ENCODE assay signal across 8 cellular contexts in the genomic region with DNA sequence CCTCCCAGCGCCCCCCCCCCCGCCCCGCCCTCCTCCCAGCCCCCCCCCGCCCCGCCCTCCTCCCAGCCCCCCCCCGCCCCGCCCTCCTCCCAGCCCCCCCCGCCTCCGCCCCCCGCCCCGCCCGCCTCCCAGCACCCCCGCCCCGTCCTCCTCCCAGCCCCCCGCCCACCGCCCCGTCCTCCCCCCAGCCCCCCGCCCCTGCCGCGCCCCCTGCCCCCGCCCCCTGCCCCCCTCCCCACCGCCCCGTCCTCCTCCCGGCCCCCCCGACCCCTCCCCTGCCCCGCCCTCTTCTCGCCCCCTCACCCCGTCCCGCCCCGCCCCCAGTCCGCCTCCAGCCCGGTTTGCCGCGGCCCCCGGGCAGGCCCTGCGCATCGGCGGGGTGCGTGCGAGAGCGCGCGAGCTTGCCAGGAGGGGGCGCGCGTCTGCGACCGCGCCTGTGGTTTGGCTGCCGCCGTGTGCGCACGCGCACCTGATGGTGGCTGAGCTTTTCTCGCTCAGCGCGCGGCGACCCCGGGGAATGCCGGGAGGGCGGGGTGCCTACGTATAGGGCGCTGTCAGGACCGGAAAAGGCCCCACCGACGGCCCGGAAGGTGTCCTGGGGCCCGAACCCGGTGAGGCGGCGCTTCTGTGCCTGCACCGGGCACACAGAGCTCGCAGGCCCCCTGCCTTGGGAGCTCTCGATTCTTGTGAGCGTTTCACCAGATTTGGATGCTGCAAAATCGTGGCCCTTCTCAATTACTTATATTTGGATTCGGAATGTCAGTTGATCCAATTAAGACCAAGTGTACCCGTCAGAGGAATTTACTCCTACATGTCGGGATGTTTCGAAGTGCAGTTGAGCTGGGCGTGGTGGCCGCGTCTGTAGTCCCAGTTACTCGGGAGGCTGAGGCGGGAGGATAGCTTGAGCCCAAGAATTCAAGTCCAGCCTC. TPM values are rescaled to one million over a fixed set of nuclear protein-coding genes. Genes with fewer than 3 reads are reported as not detected.
DNase-seq lines count a peak whose midpoint lies in the region; ATAC-seq and TF ChIP-seq lines count a peak whose summit lies in the region.

No MANE protein-coding gene starts in this region.

- no peaks in the 10 kb centered on the region for H3K9me3 ChIP-seq in SJCRH30 (replicated peaks)
- H3K9me3 ChIP-seq in gastroesophageal sphincter = no peaks in the 10 kb centered on the region

- H3K27ac ChIP-seq in SJCRH30 (peak overlapping the region; percentile 44), gastroesophageal sphincter (peak overlapping the region; percentile 73 to 96 (median 89)), substantia nigra (ENCODE audit: low read depth, low read length, poor library complexity, severe bottlenecking) (peak overlapping the region; percentile 91)

- peaks cover 26% of the 10 kb centered on the region for H3K4me1 Mint-ChIP-seq in HFFc6 (ENCODE audit: low read depth)

- H3K36me3 Mint-ChIP-seq in HFFc6 (ENCODE audit: low read depth) = peaks cover 7% of the 10 kb centered on the region

- peak overlapping the region; percentile 80 for H3K27ac Mint-ChIP-seq in HFFc6

- H3K36me3 ChIP-seq in SJCRH30 = no peaks in the 10 kb centered on the region
- H3K36me3 ChIP-seq in gastroesophageal sphincter = peaks cover 0 to 8% of the 10 kb centered on the region in 2 donors

- TF ChIP-seq CTCF in GM10248 (IDR thresholded peaks at IDR 0.05; ENCODE audit: control extremely low read depth, extremely low read depth, low read depth, missing control alignments) = peak; percentile 72
- TF ChIP-seq CTCF in HFFc6 (IDR thresholded peaks at IDR 0.05) = peak; percentile 84
- peak in 3 of 4 experiments; percentile 55 to 90 (median 74) for TF ChIP-seq CTCF in gastroesophageal sphincter (IDR thresholded peaks at IDR 0.05)

- peak; percentile 98 for DNase-seq in GM10248 (ENCODE audit: extremely low spot score)
- peak; percentile 82 for DNase-seq in HFFc6
- DNase-seq in MV-4-11 (lab: John Stamatoyannopoulos, UW) = peak; percentile 93
- peak; percentile 98 for DNase-seq in SJCRH30
- DNase-seq in activated naive CD4-positive, alpha-beta T cell treated with Interleukin-2 at 50 U/mL for 16 hours = peak; percentile 97
- DNase-seq in non-pigmented ciliary epithelial cell (ENCODE audit: low read depth) = peak; percentile 50
- DNase-seq in substantia nigra (lab: John Stamatoyannopoulos, UW) = peak; percentile 43 to 96 (median 88)

- H3K27me3 Mint-ChIP-seq in HFFc6 (ENCODE audit: insufficient read depth) = peaks cover 8% of the 10 kb centered on the region

- peak; percentile 96 for ATAC-seq in gastroesophageal sphincter

- WGBS in gastroesophageal sphincter (ENCODE audit: low coverage in 1 of 2), 2 donors = 26 to 33% methylated on average over 5 to 8 of the region's 86 CpGs

- H3K4me3 ChIP-seq in SJCRH30 (peak overlapping the region; percentile 58), gastroesophageal sphincter (peak overlapping the region; percentile 46 to 87)

- H3K4me3 Mint-ChIP-seq in HFFc6 = peak overlapping the region; percentile 83

- TF ChIP-seq EP300 in gastroesophageal sphincter (IDR thresholded peaks at IDR 0.05) = no peak

- CTCF ChIA-PET in GM10248 (lab: Yijun Ruan, JAX) = interaction anchor here (0.7 to 1.3 kb wide), 10 partner anchors 8 to 201 kb away, joined by 3 to 5 read pairs (median 3); no protein-coding TSS in a partner anchor

- H3K9me3 Mint-ChIP-seq in HFFc6 = no peaks in the 10 kb centered on the region; the same call in 1 of the 2 replicates

- H3K4me1 ChIP-seq in SJCRH30 (no peaks in the 10 kb centered on the region), gastroesophageal sphincter (peaks cover 0 to 30% (median 12%) of the 10 kb centered on the region in 3 donors)

- TF ChIP-seq POLR2A in gastroesophageal sphincter (IDR thresholded peaks at IDR 0.05) = peak; percentile 37 to 59

- H3K27me3 ChIP-seq in SJCRH30 = no peaks in the 10 kb centered on the region
- H3K27me3 ChIP-seq in gastroesophageal sphincter = peaks cover 7% of the 10 kb centered on the region

- POLR2A ChIA-PET in GM10248 (lab: Yijun Ruan, JAX) = no interaction called here

RNA-seq across cellular contexts. Expression of a gene that starts 0.5 kb away (rescaled TPM):
- total RNA-seq in HFFc6 (2021; fragmentation: NEBNext Ultra II Directional; extraction: Animal tissue kit (Norgen Biotek cat#: 25700)) = 10 to 100 TPM; 33.9 to 42.4 (median 38.7) TPM
- 70.3 and 76.6 TPM in 2 replicates for total RNA-seq in SJCRH30 (2014; rRNA removed; shearing (Covaris generic))
- total RNA-seq in gastroesophageal sphincter = 10 to 100 TPM; 20.8 to 34.5 (median 23.4) TPM

RNA-seq across cellular contexts. Expression of a gene that starts 36.1 kb away (rescaled TPM):
- total RNA-seq in HFFc6 (2021; fragmentation: NEBNext Ultra II Directional; extraction: Animal tissue kit (Norgen Biotek cat#: 25700)) = 100 to 1,000 TPM; 325 to 442 (median 361) TPM
- 0.89 and 1.9 TPM in 2 replicates for total RNA-seq in SJCRH30 (2014; rRNA removed; shearing (Covaris generic))
- total RNA-seq in gastroesophageal sphincter = 100 to 1,000 TPM; 112 to 240 (median 178) TPM

RNA-seq across cellular contexts. Expression of a gene that starts 44.2 kb away (rescaled TPM):
- 10 to 100 TPM; 15.1 to 16.6 (median 15.6) TPM for total RNA-seq in HFFc6 (2021; fragmentation: NEBNext Ultra II Directional; extraction: Animal tissue kit (Norgen Biotek cat#: 25700))
- 19.7 and 20.8 TPM in 2 replicates for total RNA-seq in SJCRH30 (2014; rRNA removed; shearing (Covaris generic))
- 10 to 100 TPM; 15.8 to 21.7 (median 19.2) TPM for total RNA-seq in gastroesophageal sphincter

Comparison
In these comparisons a context has a peak if more than half of its experiments do, and no peak if none do; other contexts are left out.
1. Peak in every context shown above with its lines: DNase-seq, ATAC-seq, H3K4me3 ChIP-seq and H3K27ac ChIP-seq.
2. RNA of a gene that starts 36.1 kb away (total RNA-seq): 325 to 442 TPM in HFFc6 and 112 to 240 TPM in gastroesophageal sphincter; 0.89 to 1.9 TPM in SJCRH30; every median in the first group is over 10 times any median in the second.